In the genomic region with DNA sequence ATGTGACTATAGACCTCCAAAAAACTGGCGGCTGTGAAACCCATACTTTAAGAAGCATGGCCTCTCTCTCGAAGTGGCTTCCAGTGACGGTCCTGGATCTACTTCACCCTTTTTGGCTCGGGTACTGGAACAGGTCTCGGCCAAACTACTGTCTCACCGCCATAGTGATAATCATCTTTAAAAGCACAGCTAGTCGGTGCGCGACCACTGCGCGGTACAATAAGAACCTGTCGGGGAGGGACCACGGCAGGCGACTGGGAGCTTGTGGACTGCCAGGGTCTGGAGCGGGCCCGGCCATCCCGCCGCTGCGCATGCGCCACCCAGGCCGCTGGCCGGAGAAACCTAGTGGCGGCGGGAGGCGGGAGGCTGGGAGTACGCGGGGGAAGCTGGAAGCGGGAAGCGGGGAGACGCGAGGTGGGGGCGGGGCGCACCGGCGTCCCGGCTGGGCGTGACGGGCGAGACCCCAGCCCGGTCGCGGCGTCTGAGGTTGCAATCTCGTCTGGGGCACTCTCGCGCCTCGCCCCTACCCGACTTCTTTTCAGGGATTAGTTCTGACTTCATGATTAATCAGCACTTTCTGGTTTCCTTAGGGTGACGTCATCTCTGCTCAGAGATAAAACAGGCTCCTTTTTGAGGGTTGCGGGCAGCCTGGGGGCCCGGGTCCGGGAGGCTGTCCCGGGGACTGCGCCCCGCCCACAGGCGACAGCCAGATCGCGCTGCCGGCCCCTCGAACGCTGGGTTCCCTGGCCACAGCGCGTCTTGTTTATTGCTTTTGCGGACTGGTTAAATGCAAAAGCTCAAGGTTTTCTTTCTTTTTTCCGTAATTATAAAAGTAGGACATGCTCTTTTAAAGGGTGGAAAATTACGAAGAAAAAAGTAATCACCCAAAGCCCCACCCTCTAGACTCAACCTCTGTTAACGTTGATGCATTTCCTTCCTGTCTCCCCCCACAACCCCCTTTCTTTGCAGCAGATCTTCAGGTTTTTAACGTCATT, we compare ENCODE assay signal across 8 cellular contexts.
DNase-seq lines count a peak whose midpoint lies in the region; ATAC-seq and TF ChIP-seq lines count a peak whose summit lies in the region.

No MANE protein-coding gene starts in this region.

- H3K27ac Mint-ChIP-seq in IgD-negative memory B cell (peak overlapping the region; percentile 8 to 87 (median 81)), nephron (peak overlapping the region; percentile 93 to 95 (median 93))

- TF ChIP-seq CTCF in RWPE2 (IDR thresholded peaks at IDR 0.05; ENCODE audit: poor library complexity, severe bottlenecking) (no peak), fibroblast of the aortic adventitia (IDR thresholded peaks at IDR 0.05; ENCODE audit: insufficient read depth, low read length) (no peak), nephron (IDR thresholded peaks at IDR 0.05; ENCODE audit: unreplicated experiment in 3 of 3) (no peak)

- peaks cover 14% of the 10 kb centered on the region for H3K4me1 ChIP-seq in RWPE2 (ENCODE audit: insufficient read depth, poor library complexity, severe bottlenecking)

- H3K4me3 ChIP-seq in RWPE2 (ENCODE audit: severe bottlenecking) (peak overlapping the region; percentile 43), fibroblast of the aortic adventitia (ENCODE audit: low read depth, low read length) (peak overlapping the region; percentile 62)

- H3K36me3 Mint-ChIP-seq in IgD-negative memory B cell (peaks cover 4% of the 10 kb centered on the region), nephron (ENCODE audit: low read depth) (no peaks in the 10 kb centered on the region)

- H3K27me3 Mint-ChIP-seq in IgD-negative memory B cell (no peaks in the 10 kb centered on the region), nephron (ENCODE audit: low read depth) (peaks cover 3% of the 10 kb centered on the region)

- H3K4me3 Mint-ChIP-seq in IgD-negative memory B cell = peak overlapping the region; percentile 86 to 95 (median 88)
- H3K4me3 Mint-ChIP-seq in nephron = peak overlapping the region; percentile 79 to 91 (median 87)

- no peaks in the 10 kb centered on the region for H3K9me3 ChIP-seq in RWPE2 (ENCODE audit: severe bottlenecking)

- H3K27me3 ChIP-seq in RWPE2 (ENCODE audit: insufficient read depth, poor library complexity, severe bottlenecking) = no peaks in the 10 kb centered on the region

- peak; percentile 66 for DNase-seq in DMS 273 treated with DMSO at 0.1 percent for 48 hours (lab: John Stamatoyannopoulos, UW)
- peak; percentile 87 for DNase-seq in RWPE2 (ENCODE audit: low spot score)
- DNase-seq in activated effector memory CD4-positive, alpha-beta T cell treated with Interleukin-2 at 50 U/mL for 16 hours = peak; percentile 70
- peak; percentile 96 for DNase-seq in fibroblast of the aortic adventitia (ENCODE audit: low read depth)
- peak; percentile 85 for DNase-seq in stimulated activated naive CD8-positive, alpha-beta T cell treated with anti-CD3 and anti-CD28 coated beads, Interleukin-15, Interleukin-2, amounts not matched to agents 100 U/mL and 50 U/mL, for 24 hours

- no peaks in the 10 kb centered on the region for H3K9me3 Mint-ChIP-seq in IgD-negative memory B cell
- H3K9me3 Mint-ChIP-seq in nephron = no peaks in the 10 kb centered on the region

- H3K4me1 Mint-ChIP-seq in IgD-negative memory B cell = peaks cover 14 to 27% (median 27%) of the 10 kb centered on the region in 3 donors
- peaks cover 24% of the 10 kb centered on the region for H3K4me1 Mint-ChIP-seq in nephron

- no peaks in the 10 kb centered on the region for H3K36me3 ChIP-seq in RWPE2 (ENCODE audit: low read depth)

- peak; percentile 89 for ATAC-seq in GM21529 (IDR thresholded peaks at IDR 0.05; ENCODE audit: unreplicated experiment)
- ATAC-seq in RWPE2 (ENCODE audit: low read depth) = peak; percentile 87
- ATAC-seq in stimulated activated naive CD8-positive, alpha-beta T cell treated with anti-CD3 and anti-CD28 coated beads, Interleukin-15, Interleukin-2, amounts not matched to agents 100 U/mL and 50 U/mL, for 24 hours = peak; percentile 91

- H3K27ac ChIP-seq in RWPE2 (ENCODE audit: poor library complexity, severe bottlenecking) = peak overlapping the region; percentile 79

Comparison
In these comparisons a context has a peak if more than half of its experiments do, and no peak if none do; other contexts are left out.
1. Peak in every context shown above with its lines: DNase-seq, ATAC-seq, H3K4me3 ChIP-seq and H3K27ac ChIP-seq.